Comparison of ENCODE assay signal across 8 cellular contexts in genomic region chr1:107196973-107197562, GRCh38. TPM values are rescaled to one million over a fixed set of nuclear protein-coding genes. Genes with fewer than 3 reads are reported as not detected.
DNase-seq lines count a peak whose midpoint lies in the region; ATAC-seq and TF ChIP-seq lines count a peak whose summit lies in the region.

No MANE protein-coding gene starts in this region.

- intact Hi-C loops in dorsolateral prefrontal cortex (cut with DNase I): no loop called here
- intact Hi-C loops in sciatic nerve (cut with DNase I): no loop called here

- no peak overlapping the region for H3K9ac ChIP-seq in OCI-LY3 (ENCODE audit: low read length)

- peak; percentile 64 for TF ChIP-seq CTCF in OCI-LY3 (IDR thresholded peaks at IDR 0.05; ENCODE audit: low read depth, low read length)
- TF ChIP-seq CTCF in dorsolateral prefrontal cortex (IDR thresholded peaks at IDR 0.05 in 54 of 56, conservative IDR thresholded peaks at IDR 0.05 in 2 of 56; ENCODE audit: low read depth in 1 of 56, partially characterized antibody in 56 of 56): peak in 12 of 56 donors; percentile 7 to 33 (median 18)

- ATAC-seq in GM19324 (IDR thresholded peaks at IDR 0.05; ENCODE audit: low FRiP score, unreplicated experiment) (peak; percentile 89), HG03103 (IDR thresholded peaks at IDR 0.05; ENCODE audit: low read depth, unreplicated experiment) (peak; percentile 97), sciatic nerve (no peak)

- H3K27ac ChIP-seq in OCI-LY3 (ENCODE audit: low read length) (no peak overlapping the region), dorsolateral prefrontal cortex (no peak overlapping the region)
- no peak overlapping the region for H3K27ac ChIP-seq in CD8-positive, alpha-beta memory T cell (ENCODE audit: low read depth, low read length)

- DNase-seq in ELF-1 (ENCODE audit: low read depth, low spot score) (peak; percentile 18), glomerular visceral epithelial cell (ENCODE audit: extremely low spot score) (peak; percentile 7), dorsolateral prefrontal cortex (no peak), sciatic nerve (ENCODE audit: low spot score) (no peak)
- DNase-seq in CD8-positive, alpha-beta memory T cell: no peak

- no peak overlapping the region for H3K4me3 Mint-ChIP-seq in CD8-positive, alpha-beta memory T cell

- no peaks in the 10 kb centered on the region for H3K36me3 Mint-ChIP-seq in CD8-positive, alpha-beta memory T cell

- peaks cover 53% of the 10 kb centered on the region for H4K20me1 ChIP-seq in OCI-LY3 (ENCODE audit: insufficient read depth, low read length)

- H3K4me3 ChIP-seq in OCI-LY3 (ENCODE audit: low read length): no peak overlapping the region
- no peak overlapping the region for H3K4me3 ChIP-seq in CD8-positive, alpha-beta memory T cell (ENCODE audit: low read length)
- H3K4me3 ChIP-seq in dorsolateral prefrontal cortex: no peak overlapping the region

- H3K4me1 Mint-ChIP-seq in CD8-positive, alpha-beta memory T cell: no peaks in the 10 kb centered on the region

- H3K9me3 ChIP-seq in OCI-LY3 (ENCODE audit: insufficient read depth, low read length): no peaks in the 10 kb centered on the region
- no peaks in the 10 kb centered on the region for H3K9me3 ChIP-seq in CD8-positive, alpha-beta memory T cell (ENCODE audit: low read length)

- H3K27me3 ChIP-seq in OCI-LY3 (ENCODE audit: low read depth, low read length) (no peaks in the 10 kb centered on the region), dorsolateral prefrontal cortex (no peaks in the 10 kb centered on the region)
- no peaks in the 10 kb centered on the region for H3K27me3 ChIP-seq in CD8-positive, alpha-beta memory T cell (ENCODE audit: insufficient read depth, low read length, poor library complexity, severe bottlenecking)

- H3K27ac Mint-ChIP-seq in CD8-positive, alpha-beta memory T cell: no peak overlapping the region

- peaks cover 36% of the 10 kb centered on the region; the same call in 1 of the 2 replicates for H3K79me2 ChIP-seq in OCI-LY3 (ENCODE audit: low read length)

- H2AFZ ChIP-seq in OCI-LY3 (ENCODE audit: low read depth, low read length): no peak overlapping the region

- H3K36me3 ChIP-seq in OCI-LY3 (replicated peaks; ENCODE audit: low read depth, low read length): peaks cover 3% of the 10 kb centered on the region
- no peaks in the 10 kb centered on the region for H3K36me3 ChIP-seq in CD8-positive, alpha-beta memory T cell (ENCODE audit: insufficient read depth, low read length)

- 0 out of 2 replicates have a peak, but pooled peaks cover 4% of the 10 kb centered on the region for H3K4me1 ChIP-seq in OCI-LY3 (ENCODE audit: low read length)
- no peaks in the 10 kb centered on the region for H3K4me1 ChIP-seq in CD8-positive, alpha-beta memory T cell (ENCODE audit: insufficient read depth, low read length)

- H3K9me3 Mint-ChIP-seq in CD8-positive, alpha-beta memory T cell: peaks cover 0 to 4% (median 2%) of the 10 kb centered on the region in 5 donors

- no peaks in the 10 kb centered on the region for H3K27me3 Mint-ChIP-seq in CD8-positive, alpha-beta memory T cell

- CTCF ChIA-PET in CD8-positive, alpha-beta memory T cell (lab: Charles Lee): no interaction called here

- POLR2A ChIA-PET in CD8-positive, alpha-beta memory T cell (lab: Charles Lee): no interaction called here

- H3K4me2 ChIP-seq in OCI-LY3 (ENCODE audit: low read length): no peak overlapping the region

RNA-seq across cellular contexts. Expression of gene NTNG1, which starts 56.2 kb away (rescaled TPM):
- not detected for total RNA-seq in CD8-positive, alpha-beta memory T cell
- polyA plus RNA-seq in CD8-positive, alpha-beta memory T cell: not detected
- 10 to 100 TPM in 115 of 120 experiments, 1 to 10 TPM in 5; 8.1 to 35.5 (median 16.6) TPM for total RNA-seq in dorsolateral prefrontal cortex
- 8.2 TPM for total RNA-seq in sciatic nerve

Comparison
In these comparisons a context has a peak if more than half of its experiments do, and no peak if none do; other contexts are left out.
1. DNase-seq: peak in ELF-1 (single experiment) and glomerular visceral epithelial cell (single experiment); none in CD8-positive, alpha-beta memory T cell (0 of 5), dorsolateral prefrontal cortex (0 of 10) and sciatic nerve (single experiment).